ENCODE assay signal across 12 cellular contexts in genomic region chr12:91413591-91413990, GRCh38.
DNase-seq lines count a peak whose midpoint lies in the region; ATAC-seq and TF ChIP-seq lines count a peak whose summit lies in the region.
"Had no signal": no experiment of that assay in that cellular context is flagged by ENCODE, and none has a peak within 500 bp of the region (broad histone marks: within the 10 kb centered on the region; RNA-seq: fewer than 3 reads in every experiment).

No MANE protein-coding gene starts in this region.

- no peak overlapping the region for H3K4me3 Mint-ChIP-seq in naive thymus-derived CD4-positive, alpha-beta T cell
- H3K4me3 Mint-ChIP-seq: CD4-positive, alpha-beta memory T cell; natural killer cell treated with Interleukin-12 subunit alpha and Interleukin-12 subunit beta and Interleukin-15 and Interleukin-18, amount 100 ng/mL, for 72 hours had no signal

- peaks cover 0 to 3% (median 0%) of the 10 kb centered on the region in 5 donors for H3K36me3 Mint-ChIP-seq in naive thymus-derived CD4-positive, alpha-beta T cell
- H3K36me3 Mint-ChIP-seq: CD4-positive, alpha-beta memory T cell; natural killer cell treated with Interleukin-12 subunit alpha and Interleukin-12 subunit beta and Interleukin-15 and Interleukin-18, amount 100 ng/mL, for 72 hours had no signal

- no peaks in the 10 kb centered on the region for H4K20me1 ChIP-seq in IMR-90 (ENCODE audit: insufficient read depth, low read length)
- no peaks in the 10 kb centered on the region for H4K20me1 ChIP-seq in mammary epithelial cell (ENCODE audit: insufficient read depth, low read length)

- H3K4me1 ChIP-seq in IMR-90 (ENCODE audit: control insufficient read depth, insufficient read depth, low read length) (peaks cover 4% of the 10 kb centered on the region), mammary epithelial cell (ENCODE audit: insufficient read depth, low read length) (peaks cover 5% of the 10 kb centered on the region), mesenchymal stem cell (ENCODE audit: control insufficient read depth, insufficient read depth, low read depth, low read length) (no peaks in the 10 kb centered on the region)
- no peaks in the 10 kb centered on the region for H3K4me1 ChIP-seq in naive thymus-derived CD4-positive, alpha-beta T cell (ENCODE audit: control insufficient read depth in 2 of 2, insufficient read depth in 2 of 2, low read length in 2 of 2)
- H3K4me1 ChIP-seq: stomach had no signal

- H3K36me3 ChIP-seq in BJ (ENCODE audit: control insufficient read depth, insufficient read depth, low read length) (no peaks in the 10 kb centered on the region), IMR-90 (ENCODE audit: control insufficient read depth, insufficient read depth, low read length) (no peaks in the 10 kb centered on the region), mammary epithelial cell (ENCODE audit: insufficient read depth, low read length) (no peaks in the 10 kb centered on the region), mesenchymal stem cell (ENCODE audit: control insufficient read depth in 1 of 2, insufficient read depth in 2 of 2, low read depth in 1 of 2, low read length in 2 of 2) (no peaks in the 10 kb centered on the region)
- no peaks in the 10 kb centered on the region for H3K36me3 ChIP-seq in naive thymus-derived CD4-positive, alpha-beta T cell (ENCODE audit: control insufficient read depth in 2 of 3, insufficient read depth in 3 of 3, low read length in 3 of 3)
- H3K36me3 ChIP-seq: stomach had no signal

- H3K23ac ChIP-seq in IMR-90 (ENCODE audit: low read depth, low read length) (no peak overlapping the region), mesenchymal stem cell (ENCODE audit: low read length in 2 of 2) (no peak overlapping the region)

- H3K27ac Mint-ChIP-seq in naive thymus-derived CD4-positive, alpha-beta T cell: no peak overlapping the region
- H3K27ac Mint-ChIP-seq: CD4-positive, alpha-beta memory T cell; natural killer cell treated with Interleukin-12 subunit alpha and Interleukin-12 subunit beta and Interleukin-15 and Interleukin-18, amount 100 ng/mL, for 72 hours had no signal

- TF ChIP-seq CTCF in BJ (IDR thresholded peaks at IDR 0.05; ENCODE audit: insufficient read depth, low read depth, low read length): no peak
- TF ChIP-seq CTCF in IMR-90 (conservative IDR thresholded peaks at IDR 0.05; ENCODE audit: low read depth, low read length): no peak
- peak in 1 of 2 donors; percentile 4 for TF ChIP-seq CTCF in mammary epithelial cell (conservative IDR thresholded peaks at IDR 0.05 in 1 of 2, IDR thresholded peaks at IDR 0.05 in 1 of 2; ENCODE audit: extremely low read depth in 1 of 2, insufficient read depth in 1 of 2, low read depth in 1 of 2, low read length in 2 of 2)

- ATAC-seq in IMR-90 (ENCODE audit: low read depth) (peak; percentile 48), HG02642 (IDR thresholded peaks at IDR 0.05; ENCODE audit: poor library complexity, unreplicated experiment) (no peak), GM21367 (IDR thresholded peaks at IDR 0.05; ENCODE audit: unreplicated experiment) (no peak)
- no peak for ATAC-seq in naive thymus-derived CD4-positive, alpha-beta T cell
- ATAC-seq: natural killer cell treated with Interleukin-12 subunit alpha and Interleukin-12 subunit beta and Interleukin-15 and Interleukin-18, amount 100 ng/mL, for 72 hours had no signal

- H2BK12ac ChIP-seq in mesenchymal stem cell (ENCODE audit: low read length in 2 of 2): no peak overlapping the region

- H2AK9ac ChIP-seq in IMR-90 (replicated peaks; ENCODE audit: low read depth, low read length, poor library complexity): no peak overlapping the region

- H4K91ac ChIP-seq in IMR-90 (ENCODE audit: insufficient read depth, low read depth, low read length): no peak overlapping the region
- H4K91ac ChIP-seq in mesenchymal stem cell (ENCODE audit: low read length): no peak overlapping the region

- peak overlapping the region; percentile 70 for H3K4me2 ChIP-seq in IMR-90 (ENCODE audit: low read depth, low read length)
- no peak overlapping the region for H3K4me2 ChIP-seq in mammary epithelial cell (ENCODE audit: insufficient read depth, low read depth, low read length)
- no peak overlapping the region for H3K4me2 ChIP-seq in mesenchymal stem cell (ENCODE audit: low read length, poor library complexity, severe bottlenecking)

- POLR2A ChIA-PET in BJ (lab: Charles Lee): interaction anchor here (0.8 kb wide), 1 partner anchor 16 kb away, joined by 3 read pairs; no protein-coding TSS in a partner anchor
- POLR2A ChIA-PET in IMR-90 (lab: Charles Lee; ENCODE audit: unreplicated experiment): interaction anchor here (0.6 kb wide), 1 partner anchor 18 kb away, joined by 5 read pairs; no protein-coding TSS in a partner anchor
- POLR2A ChIA-PET in naive thymus-derived CD4-positive, alpha-beta T cell (lab: Charles Lee): no interaction called here

- H3K27ac ChIP-seq in IMR-90 (ENCODE audit: insufficient read depth, low read length) (peak overlapping the region; percentile 58; the same call in 1 of the 2 replicates), mammary epithelial cell (ENCODE audit: insufficient read depth, low read depth, low read length) (no peak overlapping the region), mesenchymal stem cell (ENCODE audit: low read length, poor library complexity, severe bottlenecking) (no peak overlapping the region)
- H3K27ac ChIP-seq in naive thymus-derived CD4-positive, alpha-beta T cell (ENCODE audit: low read depth, low read length): no peak overlapping the region
- H3K27ac ChIP-seq: stomach had no signal

- peaks cover 0 to 9% (median 3%) of the 10 kb centered on the region in 5 donors for H3K27me3 Mint-ChIP-seq in naive thymus-derived CD4-positive, alpha-beta T cell

- no peak overlapping the region for H3K56ac ChIP-seq in IMR-90 (ENCODE audit: extremely low read depth, insufficient read depth, low read length)

- intact Hi-C loops in IMR-90 (cut with micrococcal nuclease) (no loop called here), mammary epithelial cell (cut with micrococcal nuclease) (no loop called here)
- intact Hi-C loops in naive thymus-derived CD4-positive, alpha-beta T cell (cut with micrococcal nuclease): no loop called here

- no peak for TF ChIP-seq POLR2A in IMR-90 (IDR thresholded peaks at IDR 0.05; ENCODE audit: low read depth, low read length)

- in situ Hi-C loops in IMR-90 (cut with MboI; ENCODE audit: low sequenced_read_pairs) (no loop called here), mammary epithelial cell (cut with MboI; ENCODE audit: low sequenced_read_pairs in 2 of 2) (loop anchor here in 1 of 2 donors (25.0 kb wide), 1 partner anchor 1224 kb away; no protein-coding TSS in a partner anchor)

- no peaks in the 10 kb centered on the region for H3K27me3 ChIP-seq in BJ (ENCODE audit: control insufficient read depth, insufficient read depth, low read length)
- H3K27me3 ChIP-seq in IMR-90 (ENCODE audit: control insufficient read depth, insufficient read depth, low read length): peaks cover 2% of the 10 kb centered on the region
- H3K27me3 ChIP-seq in mammary epithelial cell (ENCODE audit: insufficient read depth, low read length): peaks cover 6% of the 10 kb centered on the region
- no peaks in the 10 kb centered on the region for H3K27me3 ChIP-seq in mesenchymal stem cell (ENCODE audit: control insufficient read depth in 1 of 2, insufficient read depth in 1 of 2, low read length in 2 of 2)
- H3K27me3 ChIP-seq in naive thymus-derived CD4-positive, alpha-beta T cell (ENCODE audit: control insufficient read depth in 2 of 2, insufficient read depth in 2 of 2, low read length in 2 of 2): no peaks in the 10 kb centered on the region
- H3K27me3 ChIP-seq: stomach had no signal

- H2BK5ac ChIP-seq in IMR-90 (ENCODE audit: low read depth, low read length, poor library complexity, severe bottlenecking) (no peak overlapping the region), mesenchymal stem cell (ENCODE audit: low read depth, low read length, poor library complexity, severe bottlenecking) (no peak overlapping the region)

- no peaks in the 10 kb centered on the region for H3K9me1 ChIP-seq in IMR-90 (ENCODE audit: insufficient read depth, low read length)

- BruUV-seq in IMR-90 (replicated peaks; lab: Mats Ljungman, UMichigan) (no TSS peak), mammary epithelial cell (replicated peaks; lab: Mats Ljungman, UMichigan) (no TSS peak)

- H3K18ac ChIP-seq in IMR-90 (ENCODE audit: low read depth, low read length): peak overlapping the region; percentile 59; the same call in 1 of the 2 replicates
- H3K18ac ChIP-seq in mesenchymal stem cell (ENCODE audit: low read depth in 1 of 2, low read length in 2 of 2): no peak overlapping the region

- H3K4ac ChIP-seq in IMR-90 (ENCODE audit: low read depth, low read length) (no peak overlapping the region), mesenchymal stem cell (ENCODE audit: low read depth in 1 of 2, low read length in 2 of 2) (no peak overlapping the region)

- H2AFZ ChIP-seq in IMR-90 (replicated peaks; ENCODE audit: low read length, poor library complexity) (no peak overlapping the region), mammary epithelial cell (ENCODE audit: low read depth, low read length) (no peak overlapping the region), mesenchymal stem cell (ENCODE audit: low read depth, low read length) (no peak overlapping the region)

- no peak overlapping the region for H2BK15ac ChIP-seq in IMR-90 (ENCODE audit: low read depth, low read length)
- H2BK15ac ChIP-seq in mesenchymal stem cell (ENCODE audit: low read depth, poor library complexity, severe bottlenecking): no peak overlapping the region

- H4K5ac ChIP-seq in IMR-90 (ENCODE audit: low read depth, low read length): no peak overlapping the region; the same call in 1 of the 2 replicates

- H2AK5ac ChIP-seq in IMR-90 (ENCODE audit: low read depth, low read length) (no peak overlapping the region), mesenchymal stem cell (ENCODE audit: low read length, severe bottlenecking) (no peak overlapping the region)

- no peak for TF ChIP-seq RAD21 in IMR-90 (IDR thresholded peaks at IDR 0.05; ENCODE audit: low read length)

- DNase-seq in BJ (ENCODE audit: low read depth) (peak; percentile 50), IMR-90 (no peak), mammary epithelial cell (peak; percentile 95), mesenchymal stem cell (peak; percentile 21), Kasumi-1 (lab: John Stamatoyannopoulos, UW) (no peak)
- no peak for DNase-seq in naive thymus-derived CD4-positive, alpha-beta T cell
- DNase-seq: CD4-positive, alpha-beta memory T cell; hypothalamus; stomach had no signal

- H3K9me3 ChIP-seq in IMR-90 (ENCODE audit: control insufficient read depth, insufficient read depth, low read length) (no peaks in the 10 kb centered on the region), mammary epithelial cell (replicated peaks; ENCODE audit: insufficient read depth, low read length) (no peaks in the 10 kb centered on the region), mesenchymal stem cell (ENCODE audit: control insufficient read depth, low read length) (no peaks in the 10 kb centered on the region)
- H3K9me3 ChIP-seq in naive thymus-derived CD4-positive, alpha-beta T cell (ENCODE audit: control insufficient read depth in 2 of 3, low read length in 3 of 3): no peaks in the 10 kb centered on the region
- H3K9me3 ChIP-seq: stomach had no signal

- H3K9ac ChIP-seq in IMR-90 (ENCODE audit: low read depth, low read length) (no peak overlapping the region), mammary epithelial cell (ENCODE audit: insufficient read depth, low read length) (no peak overlapping the region), mesenchymal stem cell (ENCODE audit: low read length) (peak overlapping the region; percentile 29)

- H3K4me1 Mint-ChIP-seq in naive thymus-derived CD4-positive, alpha-beta T cell: no peaks in the 10 kb centered on the region
- H3K4me1 Mint-ChIP-seq: CD4-positive, alpha-beta memory T cell had no signal

- H3K9me3 Mint-ChIP-seq in naive thymus-derived CD4-positive, alpha-beta T cell: no peaks in the 10 kb centered on the region
- H3K9me3 Mint-ChIP-seq: CD4-positive, alpha-beta memory T cell; natural killer cell treated with Interleukin-12 subunit alpha and Interleukin-12 subunit beta and Interleukin-15 and Interleukin-18, amount 100 ng/mL, for 72 hours had no signal

- CTCF ChIA-PET in BJ (lab: Yijun Ruan, JAX): interaction anchor here (1.2 kb wide), 1 partner anchor 28 kb away, joined by 3 read pairs; no protein-coding TSS in a partner anchor
- CTCF ChIA-PET in IMR-90 (lab: Yijun Ruan, JAX): interaction anchor here (1.1 kb wide), 2 partner anchors 9 to 13 kb away, joined by 3 read pairs; no protein-coding TSS in a partner anchor
- CTCF ChIA-PET in mammary epithelial cell (lab: Charles Lee; ENCODE audit: low non-redundant PET): interaction anchor here (0.6 to 0.7 kb wide), 2 partner anchors 32 to 102 kb away, joined by 3 to 4 read pairs; no protein-coding TSS in a partner anchor
- CTCF ChIA-PET in naive thymus-derived CD4-positive, alpha-beta T cell (lab: Charles Lee): interaction anchor here (1.3 kb wide), 1 partner anchor 31 kb away, joined by 3 read pairs; no protein-coding TSS in a partner anchor

- no peaks in the 10 kb centered on the region for H3K79me2 ChIP-seq in mammary epithelial cell (ENCODE audit: insufficient read depth, low read length)

- H3K14ac ChIP-seq in IMR-90 (replicated peaks; ENCODE audit: low read depth, low read length): no peak overlapping the region
- H3K14ac ChIP-seq in mesenchymal stem cell (ENCODE audit: low read length in 2 of 2): no peak overlapping the region

- H2BK120ac ChIP-seq in IMR-90 (ENCODE audit: low read depth, low read length) (no peak overlapping the region), mesenchymal stem cell (ENCODE audit: low read depth, low read length) (no peak overlapping the region)

- dilution Hi-C loops in IMR-90 (cut with HindIII; ENCODE audit: low sequenced_read_pairs, unreplicated experiment) (no loop called here), mammary epithelial cell (cut with HindIII; ENCODE audit: low sequenced_read_pairs) (no loop called here)

- H3K4me3 ChIP-seq in BJ (ENCODE audit: low read depth, low read length) (no peak overlapping the region), IMR-90 (ENCODE audit: insufficient read depth, low read depth, low read length) (no peak overlapping the region), mammary epithelial cell (replicated peaks in 1 of 3; ENCODE audit: insufficient read depth in 1 of 3, low read depth in 2 of 3, low read length in 3 of 3) (no peak overlapping the region), mesenchymal stem cell (ENCODE audit: insufficient read depth in 1 of 2, low read depth in 1 of 2, low read length in 2 of 2) (peak overlapping the region in 1 of 2 experiments; percentile 31)
- no peak overlapping the region for H3K4me3 ChIP-seq in naive thymus-derived CD4-positive, alpha-beta T cell (ENCODE audit: low read length)
- H3K4me3 ChIP-seq: stomach had no signal

- no peak overlapping the region for H4K8ac ChIP-seq in IMR-90 (ENCODE audit: low read depth in 2 of 2, low read length in 2 of 2)
- H4K8ac ChIP-seq in mesenchymal stem cell (ENCODE audit: low read length): no peak overlapping the region

- no peaks in the 10 kb centered on the region for H3K79me1 ChIP-seq in IMR-90 (ENCODE audit: low read depth in 1 of 2, low read length in 2 of 2)
- H3K79me1 ChIP-seq in mesenchymal stem cell (replicated peaks; ENCODE audit: low read length, poor library complexity, severe bottlenecking): no peaks in the 10 kb centered on the region

- WGBS in IMR-90 (ENCODE audit: extremely low coverage in 2 of 2, insufficient read length in 1 of 2), 2 experiments: no CpG with 5 or more reads among the region's 3 CpGs
- WGBS in mammary epithelial cell (ENCODE audit: low coverage, missing lambda C conversion rate): 67% methylated on average over 3 of the region's 3 CpGs
- WGBS in mesenchymal stem cell: no CpG with 5 or more reads among the region's 3 CpGs

- H2BK20ac ChIP-seq in IMR-90 (ENCODE audit: low read depth, low read length): 0 out of 2 replicates have a peak overlapping the region, but pooled peaks have one; percentile 20

Comparison
In these comparisons a context has a peak if more than half of its experiments do, and no peak if none do; other contexts are left out.
1. DNase-seq: peak in BJ (single experiment), mammary epithelial cell (single experiment) and mesenchymal stem cell (single experiment); none in IMR-90 (single experiment), Kasumi-1 (0 of 2) and naive thymus-derived CD4-positive, alpha-beta T cell (0 of 9).